Comparison of ENCODE assay signal across 12 cellular contexts in genomic region chr6:160071805-160072687, GRCh38. TPM values are rescaled to one million over a fixed set of nuclear protein-coding genes. Genes with fewer than 3 reads are reported as not detected.
DNase-seq lines count a peak whose midpoint lies in the region; FAIRE-seq and TF ChIP-seq lines count a peak whose summit lies in the region.
"Had no signal": no experiment of that assay in that cellular context is flagged by ENCODE, and none has a peak within 500 bp of the region (broad histone marks: within the 10 kb centered on the region; RNA-seq: fewer than 3 reads in every experiment).

No MANE protein-coding gene starts in this region.

- H3K9me3 ChIP-seq in keratinocyte (ENCODE audit: control insufficient read depth, low read depth, low read length), result no peaks in the 10 kb centered on the region
- H3K9me3 ChIP-seq in thyroid gland, result no peaks in the 10 kb centered on the region
- H3K9me3 ChIP-seq: gastrocnemius medialis had no signal

- 89 to 93% methylated on average over 8 to 9 of the region's 11 CpGs for WGBS in thyroid gland, 2 donors

- H3K4me1 ChIP-seq in keratinocyte (ENCODE audit: control insufficient read depth, extremely low read depth, insufficient read depth, low read length) (no peaks in the 10 kb centered on the region), thyroid gland (no peaks in the 10 kb centered on the region)

- TF ChIP-seq POLR2A in thyroid gland (IDR thresholded peaks at IDR 0.05), result no peak

- H3K4me3 ChIP-seq in BJ (ENCODE audit: low read depth, low read length) (no peak overlapping the region), keratinocyte (ENCODE audit: control insufficient read depth in 2 of 3, extremely low read depth in 1 of 3, insufficient read depth in 2 of 3, low read depth in 1 of 3, low read length in 3 of 3) (no peak overlapping the region), thyroid gland (replicated peaks in 1 of 3) (no peak overlapping the region), coronary artery (no peak overlapping the region)
- H3K4me3 ChIP-seq: gastrocnemius medialis had no signal

- H3K4me2 ChIP-seq in keratinocyte (ENCODE audit: control insufficient read depth, extremely low read depth, insufficient read depth, low read depth, low read length), result no peak overlapping the region

- CTCF ChIA-PET in BJ (lab: Yijun Ruan, JAX), result interaction anchor here (0.6 to 2.3 kb wide), 6 partner anchors 16 to 384 kb away, joined by 3 to 15 read pairs (median 4); no protein-coding TSS in a partner anchor

- no peak overlapping the region for H3K27ac ChIP-seq in keratinocyte (ENCODE audit: control insufficient read depth, insufficient read depth, low read length)
- H3K27ac ChIP-seq in thyroid gland, result no peak overlapping the region
- H3K27ac ChIP-seq in coronary artery, result no peak overlapping the region
- no peak overlapping the region for H3K27ac ChIP-seq in caudate nucleus (ENCODE audit: low read depth, low read length)
- H3K27ac ChIP-seq: gastrocnemius medialis had no signal

- TF ChIP-seq CTCF in BJ (IDR thresholded peaks at IDR 0.05; ENCODE audit: insufficient read depth, low read depth, low read length), result peak; percentile 22; the same call in 1 of the 2 replicates
- TF ChIP-seq CTCF in GM13977 (IDR thresholded peaks at IDR 0.05; ENCODE audit: extremely low read depth, insufficient read depth, missing control alignments), result peak; percentile 42
- TF ChIP-seq CTCF in keratinocyte (optimal IDR thresholded peaks at IDR 0.05 in 1 of 3, IDR thresholded peaks at IDR 0.05 in 1 of 3, conservative IDR thresholded peaks at IDR 0.05 in 1 of 3; ENCODE audit: extremely low read depth in 1 of 3, insufficient read depth in 2 of 3, low read length in 3 of 3), result peak in 2 of 3 experiments; percentile 21 to 47
- no peak for TF ChIP-seq CTCF in thyroid gland (IDR thresholded peaks at IDR 0.05)
- TF ChIP-seq CTCF in coronary artery (IDR thresholded peaks at IDR 0.05), result no peak

- H3K9me1 ChIP-seq in keratinocyte (ENCODE audit: control insufficient read depth, extremely low read depth, insufficient read depth, low read length), result no peaks in the 10 kb centered on the region

- H3K9ac ChIP-seq in keratinocyte (ENCODE audit: control insufficient read depth, extremely low read depth, insufficient read depth, low read length), result no peak overlapping the region

- DNase-seq in BJ (ENCODE audit: low read depth), result no peak
- DNase-seq in GM13977 (ENCODE audit: low spot score), result no peak
- DNase-seq in UCSD-AML1 (lab: John Stamatoyannopoulos, UW; ENCODE audit: unreplicated experiment), result peak; percentile 20
- no peak for DNase-seq in keratinocyte (ENCODE audit: low read depth, low spot score)
- no peak for DNase-seq in thyroid gland
- DNase-seq in coronary artery (ENCODE audit: low spot score), result no peak
- no peak for DNase-seq in activated CD8-positive, alpha-beta memory T cell treated with anti-CD3 and anti-CD28 coated beads for 24 hours
- DNase-seq in caudate nucleus (lab: John Stamatoyannopoulos, UW), result no peak
- DNase-seq: aorta, gastrocnemius medialis, KG1, naive B cell had no signal

- no peak for FAIRE-seq in keratinocyte (lab: Jason Lieb, UNC)

- H3K27me3 ChIP-seq in BJ (ENCODE audit: control insufficient read depth, insufficient read depth, low read length) (no peaks in the 10 kb centered on the region), keratinocyte (ENCODE audit: control insufficient read depth, extremely low read depth, insufficient read depth, low read length) (no peaks in the 10 kb centered on the region), thyroid gland (no peaks in the 10 kb centered on the region)
- H3K27me3 ChIP-seq: gastrocnemius medialis had no signal

- POLR2A ChIA-PET in BJ (lab: Charles Lee), result no interaction called here

- in situ Hi-C loops in GM13977 (cut with MboI; ENCODE audit: low pct_unique_long_range_greater_than_20kb, low sequenced_read_pairs, unreplicated experiment), result no loop called here

- intact Hi-C loops in thyroid gland (cut with DNase I), result no loop called here

- H4K20me1 ChIP-seq in keratinocyte (ENCODE audit: control insufficient read depth, extremely low read depth, insufficient read depth, low read length), result peaks cover 4% of the 10 kb centered on the region

- H3K36me3 ChIP-seq in BJ (ENCODE audit: control insufficient read depth, insufficient read depth, low read length) (peaks cover 35% of the 10 kb centered on the region), keratinocyte (ENCODE audit: control insufficient read depth in 2 of 2, extremely low read depth in 1 of 2, insufficient read depth in 2 of 2, low read length in 2 of 2) (peaks cover 49 to 58% of the 10 kb centered on the region in 2 experiments), thyroid gland (peaks cover 83 to 90% of the 10 kb centered on the region in 2 donors)

- no peaks in the 10 kb centered on the region for H3K79me2 ChIP-seq in keratinocyte (ENCODE audit: control insufficient read depth, insufficient read depth, low read length)

- dilution Hi-C loops in keratinocyte (cut with MboI; ENCODE audit: extremely low pct_ligation_motif_present, low sequenced_read_pairs), result no loop called here

- no peak overlapping the region for H2AFZ ChIP-seq in keratinocyte (ENCODE audit: control insufficient read depth, low read length)

RNA-seq across cellular contexts. Expression of gene SLC22A1, which starts 49.6 kb away (rescaled TPM):
- polyA plus RNA-seq in BJ (2011; rRNA removed) (0.11 and 0.38 TPM in 2 replicates), keratinocyte (0.36 to 0.79 TPM (median 0.76 TPM) in 3 replicates)
- polyA minus RNA-seq in BJ (2011; rRNA and poly(A)+ RNA removed), result 0.15 and 0.19 TPM in 2 replicates
- polyA plus RNA-seq in keratinocyte (2011; ENCODE audit: low read depth), result not detected
- 0.12 and 0.38 TPM in 2 replicates for polyA plus RNA-seq in keratinocyte (2011; cell fraction: cytosol; rRNA removed)
- 2.8 and 3.4 TPM in 2 replicates for polyA plus RNA-seq in keratinocyte (2011; cell fraction: nucleus; rRNA removed)
- 0.88 and 3.1 TPM in 2 replicates for polyA plus RNA-seq in keratinocyte (2012; ENCODE audit: low replicate concordance)
- polyA minus RNA-seq in keratinocyte, result 1.2 to 2.4 TPM in 2 of 3 replicates, not detected in the other
- not detected for polyA minus RNA-seq in keratinocyte (2011; cell fraction: cytosol; rRNA and poly(A)+ RNA removed)
- 8.0 and 11.6 TPM in 2 replicates for polyA minus RNA-seq in keratinocyte (2011; cell fraction: nucleus; rRNA and poly(A)+ RNA removed)
- total RNA-seq in thyroid gland, result 1 to 10 TPM; 2.0 to 4.8 (median 3.7) TPM

Comparison
In these comparisons a context has a peak if more than half of its experiments do, and no peak if none do; other contexts are left out.
1. CTCF ChIP-seq: peak in BJ (single experiment), GM13977 (single experiment) and keratinocyte (2 of 3); none in thyroid gland (0 of 6) and coronary artery (single experiment).